1 cellular context compared by ENCODE assay signal in genomic region chr11:59802639-59803176, GRCh38.
TF ChIP-seq lines count a peak whose summit lies in the region.

No MANE protein-coding gene starts in this region.

TF ChIP-seq in K562, 482 proteins besides CTCF, POLR2A, EP300 and RAD21 (continued from another document and continues in another):
- peak in 1 of 2 experiments; percentile 18; a peak in 1 of 4 replicates for TF ChIP-seq HDAC1 (IDR thresholded peaks at IDR 0.05)
- TF ChIP-seq, protein P1, sequence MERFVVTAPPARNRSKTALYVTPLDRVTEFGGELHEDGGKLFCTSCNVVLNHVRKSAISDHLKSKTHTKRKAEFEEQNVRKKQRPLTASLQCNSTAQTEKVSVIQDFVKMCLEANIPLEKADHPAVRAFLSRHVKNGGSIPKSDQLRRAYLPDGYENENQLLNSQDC (CRISPR knock-in tag; IDR thresholded peaks at IDR 0.05) = no peak
- TF ChIP-seq MBD1 (CRISPR knock-in tag; IDR thresholded peaks at IDR 0.05) = no peak
- TF ChIP-seq RHOXF2B (CRISPR knock-in tag; conservative IDR thresholded peaks at IDR 0.05) = no peak
- TF ChIP-seq E2F6 (IDR thresholded peaks at IDR 0.05; ENCODE audit: borderline replicate concordance in 1 of 2, extremely low read depth in 1 of 2, insufficient read depth in 1 of 2, insufficient read length in 1 of 2, low read depth in 1 of 2, low read length in 1 of 2, poor library complexity in 1 of 2, severe bottlenecking in 1 of 2) = peak; percentile 82 to 86
- TF ChIP-seq CHD4 (IDR thresholded peaks at IDR 0.05; ENCODE audit: insufficient read depth, insufficient replicate concordance, low read depth, low read length, poor library complexity, severe bottlenecking) = no peak
- no peak for TF ChIP-seq MCM3 (IDR thresholded peaks at IDR 0.05)
- no peak for TF ChIP-seq GABPB1 (CRISPR knock-in tag; IDR thresholded peaks at IDR 0.05)
- TF ChIP-seq ZNF354B (CRISPR knock-in tag; IDR thresholded peaks at IDR 0.05) = no peak
- no peak for TF ChIP-seq SRF (CRISPR knock-in tag; IDR thresholded peaks at IDR 0.05)
- TF ChIP-seq ZNF584 (CRISPR knock-in tag; IDR thresholded peaks at IDR 0.05; ENCODE audit: low read depth) = no peak
- no peak for TF ChIP-seq MXI1 (IDR thresholded peaks at IDR 0.05; ENCODE audit: low read depth, low read length)
- TF ChIP-seq ZNF431 (CRISPR knock-in tag; IDR thresholded peaks at IDR 0.05) = no peak
- TF ChIP-seq MTA1 (IDR thresholded peaks at IDR 0.05; ENCODE audit: borderline replicate concordance) = no peak
- no peak for TF ChIP-seq POLR2AphosphoS5 (IDR thresholded peaks at IDR 0.05; ENCODE audit: control insufficient read depth, insufficient read depth, low read depth, low read length)
- TF ChIP-seq PRDM10 (IDR thresholded peaks at IDR 0.05; ENCODE audit: partially characterized antibody) = no peak
- peak; percentile 32; the same call in 1 of the 2 replicates for TF ChIP-seq ZEB2 (IDR thresholded peaks at IDR 0.05)
- no peak for TF ChIP-seq ZNF384 (IDR thresholded peaks at IDR 0.05; ENCODE audit: low read depth, low read length)
- TF ChIP-seq CBX1 (IDR thresholded peaks at IDR 0.05; ENCODE audit: low read depth) = no peak
- TF ChIP-seq TBL1XR1 (IDR thresholded peaks at IDR 0.05; ENCODE audit: low read length in 2 of 2) = peak in 1 of 2 experiments; percentile 62; a peak in 1 of 4 replicates
- TF ChIP-seq POLR2H (tag; IDR thresholded peaks at IDR 0.05; ENCODE audit: low read depth) = no peak
- no peak for TF ChIP-seq RB1 (IDR thresholded peaks at IDR 0.05; ENCODE audit: low read depth)
- no peak for TF ChIP-seq FOXJ2 (tag; IDR thresholded peaks at IDR 0.05)
- TF ChIP-seq SETDB1 (IDR thresholded peaks at IDR 0.05; ENCODE audit: low read length) = no peak
- TF ChIP-seq BCOR (IDR thresholded peaks at IDR 0.05) = no peak
- TF ChIP-seq MCM5 (IDR thresholded peaks at IDR 0.05; ENCODE audit: low read depth) = no peak
- TF ChIP-seq, protein P2, sequence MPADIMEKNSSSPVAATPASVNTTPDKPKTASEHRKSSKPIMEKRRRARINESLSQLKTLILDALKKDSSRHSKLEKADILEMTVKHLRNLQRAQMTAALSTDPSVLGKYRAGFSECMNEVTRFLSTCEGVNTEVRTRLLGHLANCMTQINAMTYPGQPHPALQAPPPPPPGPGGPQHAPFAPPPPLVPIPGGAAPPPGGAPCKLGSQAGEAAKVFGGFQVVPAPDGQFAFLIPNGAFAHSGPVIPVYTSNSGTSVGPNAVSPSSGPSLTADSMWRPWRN (IDR thresholded peaks at IDR 0.05; ENCODE audit: low read depth) = no peak
- 0 out of 4 replicates have a peak, but pooled peaks of 1 of the 2 experiments have one; percentile 34 for TF ChIP-seq RCOR1 (IDR thresholded peaks at IDR 0.05; ENCODE audit: borderline replicate concordance in 1 of 2, low read depth in 2 of 2, low read length in 2 of 2)
- TF ChIP-seq RBM25 (IDR thresholded peaks at IDR 0.05; ENCODE audit: low read depth, low read length, severe bottlenecking) = no peak
- no peak for TF ChIP-seq JUND (IDR thresholded peaks at IDR 0.05; ENCODE audit: borderline replicate concordance, low read depth, low read length)
- TF ChIP-seq JUND (tag; IDR thresholded peaks at IDR 0.05; ENCODE audit: borderline replicate concordance, low read depth, low read length) = no peak; the same call in 2 of the 3 replicates
- TF ChIP-seq ETS1 (conservative IDR thresholded peaks at IDR 0.05; ENCODE audit: control insufficient read depth, low read depth, low read length) = no peak
- TF ChIP-seq JUN (IDR thresholded peaks at IDR 0.05; ENCODE audit: borderline replicate concordance, low read depth, low read length) = peak; percentile 52; the same call in 1 of the 2 replicates
- no peak for TF ChIP-seq JUN (CRISPR knock-in tag; IDR thresholded peaks at IDR 0.05; ENCODE audit: borderline replicate concordance)
- TF ChIP-seq HBP1 (CRISPR knock-in tag; IDR thresholded peaks at IDR 0.05) = no peak
- TF ChIP-seq ZNF830 (CRISPR knock-in tag; IDR thresholded peaks at IDR 0.05) = no peak
- TF ChIP-seq, protein P3, sequence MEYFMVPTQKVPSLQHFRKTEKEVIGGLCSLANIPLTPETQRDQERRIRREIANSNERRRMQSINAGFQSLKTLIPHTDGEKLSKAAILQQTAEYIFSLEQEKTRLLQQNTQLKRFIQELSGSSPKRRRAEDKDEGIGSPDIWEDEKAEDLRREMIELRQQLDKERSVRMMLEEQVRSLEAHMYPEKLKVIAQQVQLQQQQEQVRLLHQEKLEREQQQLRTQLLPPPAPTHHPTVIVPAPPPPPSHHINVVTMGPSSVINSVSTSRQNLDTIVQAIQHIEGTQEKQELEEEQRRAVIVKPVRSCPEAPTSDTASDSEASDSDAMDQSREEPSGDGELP (CRISPR knock-in tag; IDR thresholded peaks at IDR 0.05; ENCODE audit: borderline replicate concordance) = no peak
- no peak for TF ChIP-seq NR3C1 (CRISPR knock-in tag; IDR thresholded peaks at IDR 0.05)
- TF ChIP-seq, protein P4, sequence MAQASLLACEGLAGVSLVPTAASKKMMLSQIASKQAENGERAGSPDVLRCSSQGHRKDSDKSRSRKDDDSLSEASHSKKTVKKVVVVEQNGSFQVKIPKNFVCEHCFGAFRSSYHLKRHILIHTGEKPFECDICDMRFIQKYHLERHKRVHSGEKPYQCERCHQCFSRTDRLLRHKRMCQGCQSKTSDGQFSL (CRISPR knock-in tag; IDR thresholded peaks at IDR 0.05) = no peak
- TF ChIP-seq, protein P4 (tag; IDR thresholded peaks at IDR 0.05) = no peak
- TF ChIP-seq ZKSCAN3 (CRISPR knock-in tag; IDR thresholded peaks at IDR 0.05) = no peak
- no peak for TF ChIP-seq ZNF197 (CRISPR knock-in tag; IDR thresholded peaks at IDR 0.05; ENCODE audit: low read depth)
- TF ChIP-seq, protein P5, sequence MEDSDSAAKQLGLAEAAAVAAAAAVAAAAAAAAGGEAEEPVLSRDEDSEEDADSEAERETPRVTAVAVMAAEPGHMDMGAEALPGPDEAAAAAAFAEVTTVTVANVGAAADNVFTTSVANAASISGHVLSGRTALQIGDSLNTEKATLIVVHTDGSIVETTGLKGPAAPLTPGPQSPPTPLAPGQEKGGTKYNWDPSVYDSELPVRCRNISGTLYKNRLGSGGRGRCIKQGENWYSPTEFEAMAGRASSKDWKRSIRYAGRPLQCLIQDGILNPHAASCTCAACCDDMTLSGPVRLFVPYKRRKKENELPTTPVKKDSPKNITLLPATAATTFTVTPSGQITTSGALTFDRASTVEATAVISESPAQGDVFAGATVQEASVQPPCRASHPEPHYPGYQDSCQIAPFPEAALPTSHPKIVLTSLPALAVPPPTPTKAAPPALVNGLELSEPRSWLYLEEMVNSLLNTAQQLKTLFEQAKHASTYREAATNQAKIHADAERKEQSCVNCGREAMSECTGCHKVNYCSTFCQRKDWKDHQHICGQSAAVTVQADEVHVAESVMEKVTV (CRISPR knock-in tag; IDR thresholded peaks at IDR 0.05) = peak; percentile 69; the same call in 1 of the 2 replicates
- TF ChIP-seq ZZZ3 (IDR thresholded peaks at IDR 0.05) = no peak
- TF ChIP-seq BMI1 (IDR thresholded peaks at IDR 0.05; ENCODE audit: low read length) = no peak
- TF ChIP-seq, protein P6, sequence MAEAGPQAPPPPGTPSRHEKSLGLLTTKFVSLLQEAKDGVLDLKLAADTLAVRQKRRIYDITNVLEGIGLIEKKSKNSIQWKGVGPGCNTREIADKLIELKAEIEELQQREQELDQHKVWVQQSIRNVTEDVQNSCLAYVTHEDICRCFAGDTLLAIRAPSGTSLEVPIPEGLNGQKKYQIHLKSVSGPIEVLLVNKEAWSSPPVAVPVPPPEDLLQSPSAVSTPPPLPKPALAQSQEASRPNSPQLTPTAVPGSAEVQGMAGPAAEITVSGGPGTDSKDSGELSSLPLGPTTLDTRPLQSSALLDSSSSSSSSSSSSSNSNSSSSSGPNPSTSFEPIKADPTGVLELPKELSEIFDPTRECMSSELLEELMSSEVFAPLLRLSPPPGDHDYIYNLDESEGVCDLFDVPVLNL (CRISPR knock-in tag; IDR thresholded peaks at IDR 0.05; ENCODE audit: low read depth) = no peak
- TF ChIP-seq PHB (CRISPR knock-in tag; IDR thresholded peaks at IDR 0.05) = no peak
- TF ChIP-seq, protein P7, sequence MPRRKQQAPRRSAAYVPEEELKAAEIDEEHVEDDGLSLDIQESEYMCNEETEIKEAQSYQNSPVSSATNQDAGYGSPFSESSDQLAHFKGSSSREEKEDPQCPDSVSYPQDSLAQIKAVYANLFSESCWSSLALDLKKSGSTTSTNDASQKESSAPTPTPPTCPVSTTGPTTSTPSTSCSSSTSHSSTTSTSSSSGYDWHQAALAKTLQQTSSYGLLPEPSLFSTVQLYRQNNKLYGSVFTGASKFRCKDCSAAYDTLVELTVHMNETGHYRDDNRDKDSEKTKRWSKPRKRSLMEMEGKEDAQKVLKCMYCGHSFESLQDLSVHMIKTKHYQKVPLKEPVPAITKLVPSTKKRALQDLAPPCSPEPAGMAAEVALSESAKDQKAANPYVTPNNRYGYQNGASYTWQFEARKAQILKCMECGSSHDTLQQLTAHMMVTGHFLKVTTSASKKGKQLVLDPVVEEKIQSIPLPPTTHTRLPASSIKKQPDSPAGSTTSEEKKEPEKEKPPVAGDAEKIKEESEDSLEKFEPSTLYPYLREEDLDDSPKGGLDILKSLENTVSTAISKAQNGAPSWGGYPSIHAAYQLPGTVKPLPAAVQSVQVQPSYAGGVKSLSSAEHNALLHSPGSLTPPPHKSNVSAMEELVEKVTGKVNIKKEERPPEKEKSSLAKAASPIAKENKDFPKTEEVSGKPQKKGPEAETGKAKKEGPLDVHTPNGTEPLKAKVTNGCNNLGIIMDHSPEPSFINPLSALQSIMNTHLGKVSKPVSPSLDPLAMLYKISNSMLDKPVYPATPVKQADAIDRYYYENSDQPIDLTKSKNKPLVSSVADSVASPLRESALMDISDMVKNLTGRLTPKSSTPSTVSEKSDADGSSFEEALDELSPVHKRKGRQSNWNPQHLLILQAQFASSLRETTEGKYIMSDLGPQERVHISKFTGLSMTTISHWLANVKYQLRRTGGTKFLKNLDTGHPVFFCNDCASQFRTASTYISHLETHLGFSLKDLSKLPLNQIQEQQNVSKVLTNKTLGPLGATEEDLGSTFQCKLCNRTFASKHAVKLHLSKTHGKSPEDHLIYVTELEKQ (CRISPR knock-in tag; IDR thresholded peaks at IDR 0.05) = no peak
